ENCODE assay signal across 1 cellular context in the genomic region with DNA sequence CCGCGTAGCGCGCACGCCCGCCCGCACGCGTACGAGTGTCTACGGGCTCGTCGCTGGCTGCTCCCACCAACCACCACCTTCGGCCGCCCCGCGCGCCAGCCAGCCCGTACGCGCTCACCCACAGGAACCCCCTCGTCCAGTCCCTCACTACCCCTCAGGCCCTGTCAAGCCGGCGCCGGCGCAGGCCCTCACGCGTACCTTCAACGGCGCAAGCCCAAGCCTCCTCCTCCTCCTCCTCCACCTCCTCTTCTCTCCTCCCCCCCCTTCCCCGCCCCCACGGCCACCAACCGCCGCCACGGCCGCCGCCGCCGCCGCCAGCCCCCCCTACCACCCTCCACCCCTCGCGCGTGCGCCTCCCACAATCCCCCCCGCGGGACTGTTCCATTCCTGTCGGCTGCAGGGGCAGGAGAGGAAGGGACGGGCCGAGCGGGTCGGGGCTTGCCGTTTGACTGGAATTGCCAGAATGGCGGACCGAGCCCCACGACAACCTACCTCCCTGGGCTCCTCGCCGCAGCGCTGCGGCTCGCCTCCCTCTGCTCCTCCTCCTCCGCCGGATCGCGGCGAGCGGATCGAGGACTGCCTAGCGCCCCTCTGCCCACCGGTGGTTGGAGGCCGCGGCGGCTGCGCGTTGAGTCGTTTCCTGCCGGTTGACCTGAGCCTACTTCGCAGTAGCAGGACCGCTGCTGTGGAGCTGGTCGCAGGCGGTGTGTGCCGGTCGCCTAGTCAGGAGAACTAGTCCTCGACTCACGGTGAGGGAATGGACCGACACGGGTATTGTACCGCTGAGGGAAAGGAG.
TF ChIP-seq lines count a peak whose summit lies in the region.

A gene with protein sequence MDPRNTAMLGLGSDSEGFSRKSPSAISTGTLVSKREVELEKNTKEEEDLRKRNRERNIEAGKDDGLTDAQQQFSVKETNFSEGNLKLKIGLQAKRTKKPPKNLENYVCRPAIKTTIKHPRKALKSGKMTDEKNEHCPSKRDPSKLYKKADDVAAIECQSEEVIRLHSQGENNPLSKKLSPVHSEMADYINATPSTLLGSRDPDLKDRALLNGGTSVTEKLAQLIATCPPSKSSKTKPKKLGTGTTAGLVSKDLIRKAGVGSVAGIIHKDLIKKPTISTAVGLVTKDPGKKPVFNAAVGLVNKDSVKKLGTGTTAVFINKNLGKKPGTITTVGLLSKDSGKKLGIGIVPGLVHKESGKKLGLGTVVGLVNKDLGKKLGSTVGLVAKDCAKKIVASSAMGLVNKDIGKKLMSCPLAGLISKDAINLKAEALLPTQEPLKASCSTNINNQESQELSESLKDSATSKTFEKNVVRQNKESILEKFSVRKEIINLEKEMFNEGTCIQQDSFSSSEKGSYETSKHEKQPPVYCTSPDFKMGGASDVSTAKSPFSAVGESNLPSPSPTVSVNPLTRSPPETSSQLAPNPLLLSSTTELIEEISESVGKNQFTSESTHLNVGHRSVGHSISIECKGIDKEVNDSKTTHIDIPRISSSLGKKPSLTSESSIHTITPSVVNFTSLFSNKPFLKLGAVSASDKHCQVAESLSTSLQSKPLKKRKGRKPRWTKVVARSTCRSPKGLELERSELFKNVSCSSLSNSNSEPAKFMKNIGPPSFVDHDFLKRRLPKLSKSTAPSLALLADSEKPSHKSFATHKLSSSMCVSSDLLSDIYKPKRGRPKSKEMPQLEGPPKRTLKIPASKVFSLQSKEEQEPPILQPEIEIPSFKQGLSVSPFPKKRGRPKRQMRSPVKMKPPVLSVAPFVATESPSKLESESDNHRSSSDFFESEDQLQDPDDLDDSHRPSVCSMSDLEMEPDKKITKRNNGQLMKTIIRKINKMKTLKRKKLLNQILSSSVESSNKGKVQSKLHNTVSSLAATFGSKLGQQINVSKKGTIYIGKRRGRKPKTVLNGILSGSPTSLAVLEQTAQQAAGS (N-terminal part only) (minus strand): TSS at position 223 of the 796 bp plus-strand sequence. CDS start 41,284 bp downstream, outside the sequence.

TF ChIP-seq in K562, 482 proteins besides CTCF, POLR2A, EP300 and RAD21 (continued from another document and continues in another):
- TF ChIP-seq RNF219 (CRISPR knock-in tag; IDR thresholded peaks at IDR 0.05) (no peak), NFATC3 (IDR thresholded peaks at IDR 0.05) (no peak), VEZF1 (CRISPR knock-in tag; IDR thresholded peaks at IDR 0.05) (peak; percentile 100), GABPB1 (CRISPR knock-in tag; IDR thresholded peaks at IDR 0.05) (peak; percentile 70), ZNF431 (CRISPR knock-in tag; IDR thresholded peaks at IDR 0.05) (peak; percentile 75), MEF2A (IDR thresholded peaks at IDR 0.05; ENCODE audit: control insufficient read depth, low read depth, low read length) (no peak), CREM (IDR thresholded peaks at IDR 0.05; ENCODE audit: low read depth) (peak; percentile 77), KLF1 (tag; IDR thresholded peaks at IDR 0.05) (no peak), AFF1 (IDR thresholded peaks at IDR 0.05; ENCODE audit: low read depth in 1 of 2, partially characterized antibody in 2 of 2) (peak; percentile 54 to 70), FOXA3 (CRISPR knock-in tag; conservative IDR thresholded peaks at IDR 0.05 in 1 of 2, IDR thresholded peaks at IDR 0.05 in 1 of 2) (peak in 1 of 2 experiments; percentile 67; a peak in 1 of 4 replicates), HNRNPK (IDR thresholded peaks at IDR 0.05; ENCODE audit: low read depth, low read length, poor library complexity, severe bottlenecking) (peak; percentile 91), NR3C1 (CRISPR knock-in tag; IDR thresholded peaks at IDR 0.05) (0 out of 2 replicates have a peak, but pooled peaks have one; percentile 68), SUPT5H (IDR thresholded peaks at IDR 0.05) (peak; percentile 99), ZNF830 (CRISPR knock-in tag; IDR thresholded peaks at IDR 0.05) (0 out of 2 replicates have a peak, but pooled peaks have one; percentile 53), TBP (optimal IDR thresholded peaks at IDR 0.05; ENCODE audit: low read depth, low read length) (peak; percentile 91), GATAD2B (IDR thresholded peaks at IDR 0.05; ENCODE audit: borderline replicate concordance) (no peak), MYC (IDR thresholded peaks at IDR 0.05; ENCODE audit: low read depth, low read length) (peak; percentile 69), MYC (CRISPR knock-in tag; IDR thresholded peaks at IDR 0.05; ENCODE audit: borderline replicate concordance, low read depth) (peak; percentile 67; the same call in 1 of the 2 replicates), GTF2B (IDR thresholded peaks at IDR 0.05; ENCODE audit: extremely low read depth, insufficient read length) (peak; percentile 58), ZNF764 (CRISPR knock-in tag; IDR thresholded peaks at IDR 0.05; ENCODE audit: low read depth) (0 out of 2 replicates have a peak, but pooled peaks have one; percentile 20), PHF20 (IDR thresholded peaks at IDR 0.05; ENCODE audit: partially characterized antibody) (peak; percentile 69), ZEB2 (IDR thresholded peaks at IDR 0.05) (no peak), ZNF583 (CRISPR knock-in tag; IDR thresholded peaks at IDR 0.05) (0 out of 2 replicates have a peak, but pooled peaks have one; percentile 57)
- TF ChIP-seq, protein P1, sequence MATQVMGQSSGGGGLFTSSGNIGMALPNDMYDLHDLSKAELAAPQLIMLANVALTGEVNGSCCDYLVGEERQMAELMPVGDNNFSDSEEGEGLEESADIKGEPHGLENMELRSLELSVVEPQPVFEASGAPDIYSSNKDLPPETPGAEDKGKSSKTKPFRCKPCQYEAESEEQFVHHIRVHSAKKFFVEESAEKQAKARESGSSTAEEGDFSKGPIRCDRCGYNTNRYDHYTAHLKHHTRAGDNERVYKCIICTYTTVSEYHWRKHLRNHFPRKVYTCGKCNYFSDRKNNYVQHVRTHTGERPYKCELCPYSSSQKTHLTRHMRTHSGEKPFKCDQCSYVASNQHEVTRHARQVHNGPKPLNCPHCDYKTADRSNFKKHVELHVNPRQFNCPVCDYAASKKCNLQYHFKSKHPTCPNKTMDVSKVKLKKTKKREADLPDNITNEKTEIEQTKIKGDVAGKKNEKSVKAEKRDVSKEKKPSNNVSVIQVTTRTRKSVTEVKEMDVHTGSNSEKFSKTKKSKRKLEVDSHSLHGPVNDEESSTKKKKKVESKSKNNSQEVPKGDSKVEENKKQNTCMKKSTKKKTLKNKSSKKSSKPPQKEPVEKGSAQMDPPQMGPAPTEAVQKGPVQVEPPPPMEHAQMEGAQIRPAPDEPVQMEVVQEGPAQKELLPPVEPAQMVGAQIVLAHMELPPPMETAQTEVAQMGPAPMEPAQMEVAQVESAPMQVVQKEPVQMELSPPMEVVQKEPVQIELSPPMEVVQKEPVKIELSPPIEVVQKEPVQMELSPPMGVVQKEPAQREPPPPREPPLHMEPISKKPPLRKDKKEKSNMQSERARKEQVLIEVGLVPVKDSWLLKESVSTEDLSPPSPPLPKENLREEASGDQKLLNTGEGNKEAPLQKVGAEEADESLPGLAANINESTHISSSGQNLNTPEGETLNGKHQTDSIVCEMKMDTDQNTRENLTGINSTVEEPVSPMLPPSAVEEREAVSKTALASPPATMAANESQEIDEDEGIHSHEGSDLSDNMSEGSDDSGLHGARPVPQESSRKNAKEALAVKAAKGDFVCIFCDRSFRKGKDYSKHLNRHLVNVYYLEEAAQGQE (CRISPR knock-in tag; IDR thresholded peaks at IDR 0.05; ENCODE audit: low read depth) = peak; percentile 69
- TF ChIP-seq, protein P2, sequence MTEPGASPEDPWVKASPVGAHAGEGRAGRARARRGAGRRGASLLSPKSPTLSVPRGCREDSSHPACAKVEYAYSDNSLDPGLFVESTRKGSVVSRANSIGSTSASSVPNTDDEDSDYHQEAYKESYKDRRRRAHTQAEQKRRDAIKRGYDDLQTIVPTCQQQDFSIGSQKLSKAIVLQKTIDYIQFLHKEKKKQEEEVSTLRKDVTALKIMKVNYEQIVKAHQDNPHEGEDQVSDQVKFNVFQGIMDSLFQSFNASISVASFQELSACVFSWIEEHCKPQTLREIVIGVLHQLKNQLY (CRISPR knock-in tag; conservative IDR thresholded peaks at IDR 0.05) = 0 out of 4 replicates have a peak, but pooled peaks of 1 of the 2 experiments have one; percentile 38
- TF ChIP-seq, protein P3, sequence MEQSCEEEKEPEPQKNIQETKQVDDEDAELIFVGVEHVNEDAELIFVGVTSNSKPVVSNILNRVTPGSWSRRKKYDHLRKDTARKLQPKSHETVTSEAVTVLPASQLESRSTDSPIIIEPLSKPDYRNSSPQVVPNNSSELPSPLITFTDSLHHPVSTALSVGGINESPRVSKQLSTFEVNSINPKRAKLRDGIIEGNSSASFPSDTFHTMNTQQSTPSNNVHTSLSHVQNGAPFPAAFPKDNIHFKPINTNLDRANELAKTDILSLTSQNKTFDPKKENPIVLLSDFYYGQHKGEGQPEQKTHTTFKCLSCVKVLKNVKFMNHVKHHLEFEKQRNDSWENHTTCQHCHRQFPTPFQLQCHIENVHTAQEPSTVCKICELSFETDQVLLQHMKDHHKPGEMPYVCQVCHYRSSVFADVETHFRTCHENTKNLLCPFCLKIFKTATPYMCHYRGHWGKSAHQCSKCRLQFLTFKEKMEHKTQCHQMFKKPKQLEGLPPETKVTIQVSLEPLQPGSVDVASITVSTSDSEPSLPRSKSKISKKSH (CRISPR knock-in tag; IDR thresholded peaks at IDR 0.05) = no peak
- TF ChIP-seq, protein P4, sequence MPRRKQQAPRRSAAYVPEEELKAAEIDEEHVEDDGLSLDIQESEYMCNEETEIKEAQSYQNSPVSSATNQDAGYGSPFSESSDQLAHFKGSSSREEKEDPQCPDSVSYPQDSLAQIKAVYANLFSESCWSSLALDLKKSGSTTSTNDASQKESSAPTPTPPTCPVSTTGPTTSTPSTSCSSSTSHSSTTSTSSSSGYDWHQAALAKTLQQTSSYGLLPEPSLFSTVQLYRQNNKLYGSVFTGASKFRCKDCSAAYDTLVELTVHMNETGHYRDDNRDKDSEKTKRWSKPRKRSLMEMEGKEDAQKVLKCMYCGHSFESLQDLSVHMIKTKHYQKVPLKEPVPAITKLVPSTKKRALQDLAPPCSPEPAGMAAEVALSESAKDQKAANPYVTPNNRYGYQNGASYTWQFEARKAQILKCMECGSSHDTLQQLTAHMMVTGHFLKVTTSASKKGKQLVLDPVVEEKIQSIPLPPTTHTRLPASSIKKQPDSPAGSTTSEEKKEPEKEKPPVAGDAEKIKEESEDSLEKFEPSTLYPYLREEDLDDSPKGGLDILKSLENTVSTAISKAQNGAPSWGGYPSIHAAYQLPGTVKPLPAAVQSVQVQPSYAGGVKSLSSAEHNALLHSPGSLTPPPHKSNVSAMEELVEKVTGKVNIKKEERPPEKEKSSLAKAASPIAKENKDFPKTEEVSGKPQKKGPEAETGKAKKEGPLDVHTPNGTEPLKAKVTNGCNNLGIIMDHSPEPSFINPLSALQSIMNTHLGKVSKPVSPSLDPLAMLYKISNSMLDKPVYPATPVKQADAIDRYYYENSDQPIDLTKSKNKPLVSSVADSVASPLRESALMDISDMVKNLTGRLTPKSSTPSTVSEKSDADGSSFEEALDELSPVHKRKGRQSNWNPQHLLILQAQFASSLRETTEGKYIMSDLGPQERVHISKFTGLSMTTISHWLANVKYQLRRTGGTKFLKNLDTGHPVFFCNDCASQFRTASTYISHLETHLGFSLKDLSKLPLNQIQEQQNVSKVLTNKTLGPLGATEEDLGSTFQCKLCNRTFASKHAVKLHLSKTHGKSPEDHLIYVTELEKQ (CRISPR knock-in tag; IDR thresholded peaks at IDR 0.05) = no peak
